13 cellular contexts compared by ENCODE assay signal in genomic region chr3:146803746-146804145, GRCh38.
DNase-seq lines count a peak whose midpoint lies in the region; ATAC-seq, FAIRE-seq and TF ChIP-seq lines count a peak whose summit lies in the region.
"Had no signal": no experiment of that assay in that cellular context is flagged by ENCODE, and none has a peak within 500 bp of the region (broad histone marks: within the 10 kb centered on the region; RNA-seq: fewer than 3 reads in every experiment).

No MANE protein-coding gene starts in this region.

- H3K27ac Mint-ChIP-seq in stimulated activated effector memory CD8-positive, alpha-beta T cell treated with anti-CD3 and anti-CD28 coated beads, Interleukin-12 subunit alpha, Interleukin-12 subunit beta, amount 100 ng/mL, for 72 hours = no peak overlapping the region

- H3K4me1 Mint-ChIP-seq in stimulated activated effector memory CD8-positive, alpha-beta T cell treated with anti-CD3 and anti-CD28 coated beads, Interleukin-12 subunit alpha, Interleukin-12 subunit beta, amount 100 ng/mL, for 72 hours = no peaks in the 10 kb centered on the region

- no peak overlapping the region for H3K9ac ChIP-seq in colonic mucosa (ENCODE audit: low read depth in 2 of 2, low read length in 2 of 2)

- no peak overlapping the region for H3K27ac ChIP-seq in colonic mucosa
- H3K27ac ChIP-seq: 22Rv1, tibial nerve had no signal

- intact Hi-C loops in colonic mucosa (cut with DNase I) = no loop called here

- H3K4me3 Mint-ChIP-seq in stimulated activated effector memory CD8-positive, alpha-beta T cell treated with anti-CD3 and anti-CD28 coated beads, Interleukin-12 subunit alpha, Interleukin-12 subunit beta, amount 100 ng/mL, for 72 hours = no peak overlapping the region

- H3K36me3 Mint-ChIP-seq in stimulated activated effector memory CD8-positive, alpha-beta T cell treated with anti-CD3 and anti-CD28 coated beads, Interleukin-12 subunit alpha, Interleukin-12 subunit beta, amount 100 ng/mL, for 72 hours = no peaks in the 10 kb centered on the region

- no peaks in the 10 kb centered on the region for H3K27me3 ChIP-seq in colonic mucosa
- H3K27me3 ChIP-seq: tibial nerve had no signal

- no peak overlapping the region for H3K4me3 ChIP-seq in colonic mucosa
- H3K4me3 ChIP-seq: tibial nerve had no signal

- no peaks in the 10 kb centered on the region for H3K9me3 ChIP-seq in colonic mucosa
- H3K9me3 ChIP-seq: tibial nerve had no signal

- ATAC-seq in stimulated activated effector memory CD8-positive, alpha-beta T cell treated with anti-CD3 and anti-CD28 coated beads, Interleukin-12 subunit alpha, Interleukin-12 subunit beta, amount 100 ng/mL, for 72 hours = no peak
- ATAC-seq in HG03196 (IDR thresholded peaks at IDR 0.05; ENCODE audit: unreplicated experiment) = no peak
- ATAC-seq: HCT116 had no signal

- no peak for TF ChIP-seq CTCF in colonic mucosa (IDR thresholded peaks at IDR 0.05)

- H3K9me3 Mint-ChIP-seq in stimulated activated effector memory CD8-positive, alpha-beta T cell treated with anti-CD3 and anti-CD28 coated beads, Interleukin-12 subunit alpha, Interleukin-12 subunit beta, amount 100 ng/mL, for 72 hours = peaks cover 9% of the 10 kb centered on the region

- peak; percentile 46 for FAIRE-seq in TTC549 (lab: Jason Lieb, UNC)
- FAIRE-seq: kidney had no signal

- no peaks in the 10 kb centered on the region for H3K36me3 ChIP-seq in colonic mucosa
- H3K36me3 ChIP-seq: tibial nerve had no signal

- DNase-seq in NCI-H146 (lab: John Stamatoyannopoulos, UW) (peak; percentile 2), NCI-H146 treated with DMSO at 0.1 percent for 48 hours (lab: John Stamatoyannopoulos, UW; ENCODE audit: unreplicated experiment) (no peak), fibroblast of the conjunctiva (ENCODE audit: low read depth) (peak; percentile 68), stromal cell of bone marrow (ENCODE audit: low read depth) (peak; percentile 78), colonic mucosa (no peak)
- no peak for DNase-seq in stimulated activated effector memory CD8-positive, alpha-beta T cell treated with anti-CD3 and anti-CD28 coated beads, Interleukin-12 subunit alpha, Interleukin-12 subunit beta, amount 100 ng/mL, for 72 hours (ENCODE audit: low spot score in 2 of 2)
- DNase-seq: kidney, NCI-H774 had no signal

- H3K4me1 ChIP-seq in colonic mucosa = no peaks in the 10 kb centered on the region
- H3K4me1 ChIP-seq: tibial nerve had no signal

Comparison
In these comparisons a context has a peak if more than half of its experiments do, and no peak if none do; other contexts are left out.
1. DNase-seq: peak in NCI-H146 (single experiment), fibroblast of the conjunctiva (single experiment) and stromal cell of bone marrow (single experiment); none in NCI-H146 treated with DMSO at 0.1 percent for 48 hours (single experiment), colonic mucosa (single experiment) and stimulated activated effector memory CD8-positive, alpha-beta T cell treated with anti-CD3 and anti-CD28 coated beads, Interleukin-12 subunit alpha, Interleukin-12 subunit beta, amount 100 ng/mL, for 72 hours (0 of 2).